Comparison of ENCODE assay signal across 15 cellular contexts in the genomic region with DNA sequence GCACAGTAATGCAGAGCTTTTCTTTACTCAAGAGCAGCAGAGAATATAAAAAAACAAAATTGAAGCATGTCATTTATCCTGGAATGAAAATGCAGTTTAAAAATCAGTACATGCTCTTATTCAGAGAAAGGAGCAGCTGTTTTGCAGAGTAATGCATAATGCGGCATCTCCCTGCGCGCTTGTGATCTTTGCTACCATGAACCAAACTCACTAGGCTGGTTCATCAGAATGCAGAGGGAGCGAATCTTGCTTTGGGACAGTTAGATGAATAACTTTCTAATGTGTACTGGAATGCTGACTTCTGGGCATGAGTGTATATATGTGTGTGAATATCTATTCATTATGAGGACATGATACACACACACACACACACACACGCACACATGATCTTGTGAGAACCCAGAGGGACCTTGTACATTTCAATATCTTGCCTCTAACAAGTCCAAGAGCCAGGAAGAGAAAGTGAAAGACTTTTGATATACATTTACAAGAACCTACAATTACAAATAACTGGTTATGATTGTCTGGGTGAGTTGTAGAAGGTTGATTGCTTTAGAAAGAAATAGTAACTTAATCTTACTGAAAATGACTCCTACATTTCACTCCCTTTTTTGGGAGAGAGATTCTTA. TPM values are rescaled to one million over a fixed set of nuclear protein-coding genes. Genes with fewer than 3 reads are reported as not detected.
A peak's percentile ranks its signal among the peaks of the same experiment; 100 is the strongest.
DNase-seq lines count a peak whose midpoint lies in the region; ATAC-seq and TF ChIP-seq lines count a peak whose summit lies in the region.
"Had no signal": no experiment of that assay in that cellular context is flagged by ENCODE, and none has a peak within 500 bp of the region (broad histone marks: within the 10 kb centered on the region; RNA-seq: fewer than 3 reads in every experiment).

No MANE protein-coding gene starts in this region.

- H3K4me3 ChIP-seq in BLaER1, result no peak overlapping the region
- H3K4me3 ChIP-seq in mesenchymal stem cell (ENCODE audit: insufficient read depth in 1 of 2, low read depth in 1 of 2, low read length in 2 of 2), result no peak overlapping the region
- H3K4me3 ChIP-seq in MM.1S (ENCODE audit: low read length), result no peak overlapping the region
- no peak overlapping the region for H3K4me3 ChIP-seq in BE2C (ENCODE audit: low read depth, low read length)
- H3K4me3 ChIP-seq: ascending aorta, neural progenitor cell had no signal

- intact Hi-C loops in activated CD4-positive, alpha-beta memory T cell treated with anti-CD3 and anti-CD28 coated beads for 36 hours (cut with micrococcal nuclease), result no loop called here

- no peak overlapping the region for H2AK5ac ChIP-seq in mesenchymal stem cell (ENCODE audit: low read length, severe bottlenecking)

- H3K4me1 ChIP-seq in BLaER1 (peaks cover 49% of the 10 kb centered on the region), mesenchymal stem cell (ENCODE audit: control insufficient read depth, insufficient read depth, low read depth, low read length) (peaks cover 5% of the 10 kb centered on the region), MM.1S (ENCODE audit: low read length) (no peaks in the 10 kb centered on the region), BE2C (no peaks in the 10 kb centered on the region)
- H3K4me1 ChIP-seq: neural progenitor cell had no signal

- no peaks in the 10 kb centered on the region for H3K79me2 ChIP-seq in MM.1S (ENCODE audit: low read length)

- POLR2A ChIA-PET in activated CD4-positive, alpha-beta memory T cell treated with anti-CD3 and anti-CD28 coated beads for 36 hours (lab: Charles Lee), result no interaction called here

- H3F3A ChIP-seq in MM.1S (ENCODE audit: insufficient read depth, low read length), result no peaks in the 10 kb centered on the region

- H3K36me3 ChIP-seq in BLaER1 (no peaks in the 10 kb centered on the region), mesenchymal stem cell (ENCODE audit: control insufficient read depth in 1 of 2, insufficient read depth in 2 of 2, low read depth in 1 of 2, low read length in 2 of 2) (peaks cover 4 to 57% of the 10 kb centered on the region in 2 experiments), MM.1S (replicated peaks; ENCODE audit: insufficient read depth, low read length) (no peaks in the 10 kb centered on the region), BE2C (no peaks in the 10 kb centered on the region)
- H3K36me3 ChIP-seq: ascending aorta, neural progenitor cell had no signal

- H3K9ac ChIP-seq in BLaER1 (peak overlapping the region; percentile 42; the same call in 1 of the 2 replicates), mesenchymal stem cell (ENCODE audit: low read length) (peak overlapping the region; percentile 37), MM.1S (ENCODE audit: low read length) (no peak overlapping the region)
- H3K9ac ChIP-seq: neural progenitor cell had no signal

- TF ChIP-seq CTCF in MM.1S (IDR thresholded peaks at IDR 0.05; ENCODE audit: low read length), result no peak
- no peak for TF ChIP-seq CTCF in BE2C (IDR thresholded peaks at IDR 0.05; ENCODE audit: low read depth, low read length)

- peaks cover 3% of the 10 kb centered on the region for H3K4me1 Mint-ChIP-seq in T-helper 2 cell treated with Interferon-gamma antibody and Interleukin-4, amounts not matched to agents 5 μg/mL and 100 μg/mL, for 36 hours (ENCODE audit: low read depth)
- H3K4me1 Mint-ChIP-seq in activated CD4-positive, alpha-beta memory T cell treated with anti-CD3 and anti-CD28 coated beads for 36 hours (ENCODE audit: low read depth), result peaks cover 8% of the 10 kb centered on the region

- no peak overlapping the region for H2BK120ac ChIP-seq in mesenchymal stem cell (ENCODE audit: low read depth, low read length)

- H3K27me3 Mint-ChIP-seq in T-helper 2 cell treated with Interferon-gamma antibody and Interleukin-4, amounts not matched to agents 5 μg/mL and 100 μg/mL, for 36 hours (ENCODE audit: low read depth), result peaks cover 12% of the 10 kb centered on the region
- H3K27me3 Mint-ChIP-seq in activated CD4-positive, alpha-beta memory T cell treated with anti-CD3 and anti-CD28 coated beads for 36 hours, result no peaks in the 10 kb centered on the region
- H3K27me3 Mint-ChIP-seq: stimulated activated naive CD8-positive, alpha-beta T cell treated with anti-CD3 and anti-CD28 coated beads, Interleukin-15, Interleukin-2, amounts not matched to agents 100 ng/mL and 50 ng/mL, for 24 hours had no signal

- H3K18ac ChIP-seq in mesenchymal stem cell (ENCODE audit: low read depth in 1 of 2, low read length in 2 of 2), result peak overlapping the region in 1 of 2 experiments; percentile 28

- H3K27me3 ChIP-seq in BLaER1, result no peaks in the 10 kb centered on the region
- H3K27me3 ChIP-seq in mesenchymal stem cell (ENCODE audit: control insufficient read depth in 1 of 2, insufficient read depth in 1 of 2, low read length in 2 of 2), result no peaks in the 10 kb centered on the region
- no peaks in the 10 kb centered on the region for H3K27me3 ChIP-seq in MM.1S (replicated peaks; ENCODE audit: insufficient read depth, low read length)
- H3K27me3 ChIP-seq in BE2C, result no peaks in the 10 kb centered on the region
- H3K27me3 ChIP-seq: ascending aorta, neural progenitor cell had no signal

- H2BK15ac ChIP-seq in mesenchymal stem cell (ENCODE audit: low read depth, poor library complexity, severe bottlenecking), result no peak overlapping the region

- peak; percentile 16 for ATAC-seq in GM19452 (IDR thresholded peaks at IDR 0.05; ENCODE audit: unreplicated experiment)
- no peak for ATAC-seq in activated CD4-positive, CD25-positive, alpha-beta regulatory T cell treated with anti-CD3 and anti-CD28 coated beads, Interleukin-2, amount 50 U/mL, for 24 hours

- H4K20me1 ChIP-seq in BLaER1 (no peaks in the 10 kb centered on the region), MM.1S (ENCODE audit: insufficient read depth, low read length) (no peaks in the 10 kb centered on the region)

- peak overlapping the region; percentile 16 for H3K4me3 Mint-ChIP-seq in T-helper 2 cell treated with Interferon-gamma antibody and Interleukin-4, amounts not matched to agents 5 μg/mL and 100 μg/mL, for 36 hours
- no peak overlapping the region for H3K4me3 Mint-ChIP-seq in activated CD4-positive, alpha-beta memory T cell treated with anti-CD3 and anti-CD28 coated beads for 36 hours
- H3K4me3 Mint-ChIP-seq: neural progenitor cell; stimulated activated naive CD8-positive, alpha-beta T cell treated with anti-CD3 and anti-CD28 coated beads, Interleukin-15, Interleukin-2, amounts not matched to agents 100 ng/mL and 50 ng/mL, for 24 hours had no signal

- H2BK12ac ChIP-seq in mesenchymal stem cell (ENCODE audit: low read length in 2 of 2), result no peak overlapping the region

- no peak overlapping the region for H2BK5ac ChIP-seq in mesenchymal stem cell (ENCODE audit: low read depth, low read length, poor library complexity, severe bottlenecking)

- H3K4me2 ChIP-seq in BLaER1 (peak overlapping the region; percentile 71), mesenchymal stem cell (ENCODE audit: low read length, poor library complexity, severe bottlenecking) (no peak overlapping the region), MM.1S (ENCODE audit: low read depth, low read length) (no peak overlapping the region)
- H3K4me2 ChIP-seq: neural progenitor cell had no signal

- no peak overlapping the region for H4K91ac ChIP-seq in mesenchymal stem cell (ENCODE audit: low read length)

- no peaks in the 10 kb centered on the region for H3K9me2 ChIP-seq in MM.1S (replicated peaks; ENCODE audit: insufficient read depth, low read length)

- H3K9me3 Mint-ChIP-seq in T-helper 2 cell treated with Interferon-gamma antibody and Interleukin-4, amounts not matched to agents 5 μg/mL and 100 μg/mL, for 36 hours, result no peaks in the 10 kb centered on the region
- H3K9me3 Mint-ChIP-seq in activated CD4-positive, alpha-beta memory T cell treated with anti-CD3 and anti-CD28 coated beads for 36 hours, result no peaks in the 10 kb centered on the region
- H3K9me3 Mint-ChIP-seq: CD8-positive, alpha-beta memory T cell; neural progenitor cell; stimulated activated naive CD8-positive, alpha-beta T cell treated with anti-CD3 and anti-CD28 coated beads, Interleukin-15, Interleukin-2, amounts not matched to agents 100 ng/mL and 50 ng/mL, for 24 hours had no signal

- H3K23ac ChIP-seq in mesenchymal stem cell (ENCODE audit: low read length in 2 of 2), result no peak overlapping the region

- H3K79me1 ChIP-seq in mesenchymal stem cell (replicated peaks; ENCODE audit: low read length, poor library complexity, severe bottlenecking), result no peaks in the 10 kb centered on the region

- H3K36me3 Mint-ChIP-seq in T-helper 2 cell treated with Interferon-gamma antibody and Interleukin-4, amounts not matched to agents 5 μg/mL and 100 μg/mL, for 36 hours (ENCODE audit: low read depth), result no peaks in the 10 kb centered on the region
- H3K36me3 Mint-ChIP-seq in activated CD4-positive, alpha-beta memory T cell treated with anti-CD3 and anti-CD28 coated beads for 36 hours, result no peaks in the 10 kb centered on the region
- H3K36me3 Mint-ChIP-seq: CD8-positive, alpha-beta memory T cell had no signal

- H3K9me3 ChIP-seq in BLaER1 (no peaks in the 10 kb centered on the region), mesenchymal stem cell (ENCODE audit: control insufficient read depth, low read length) (no peaks in the 10 kb centered on the region), MM.1S (replicated peaks; ENCODE audit: insufficient read depth, low read length) (no peaks in the 10 kb centered on the region), BE2C (no peaks in the 10 kb centered on the region)
- H3K9me3 ChIP-seq: ascending aorta had no signal

- CTCF ChIA-PET in activated CD4-positive, alpha-beta memory T cell treated with anti-CD3 and anti-CD28 coated beads for 36 hours (lab: Charles Lee), result no interaction called here

- no peak overlapping the region for H3K27ac Mint-ChIP-seq in T-helper 2 cell treated with Interferon-gamma antibody and Interleukin-4, amounts not matched to agents 5 μg/mL and 100 μg/mL, for 36 hours
- H3K27ac Mint-ChIP-seq in activated CD4-positive, alpha-beta memory T cell treated with anti-CD3 and anti-CD28 coated beads for 36 hours, result no peak overlapping the region
- H3K27ac Mint-ChIP-seq: CD8-positive, alpha-beta memory T cell; neural progenitor cell; stimulated activated naive CD8-positive, alpha-beta T cell treated with anti-CD3 and anti-CD28 coated beads, Interleukin-15, Interleukin-2, amounts not matched to agents 100 ng/mL and 50 ng/mL, for 24 hours had no signal

- no peak overlapping the region for H4K8ac ChIP-seq in mesenchymal stem cell (ENCODE audit: low read length)

- no peak overlapping the region for H3K4ac ChIP-seq in mesenchymal stem cell (ENCODE audit: low read depth in 1 of 2, low read length in 2 of 2)

- H3K14ac ChIP-seq in mesenchymal stem cell (ENCODE audit: low read length in 2 of 2), result no peak overlapping the region

- H2AFZ ChIP-seq in mesenchymal stem cell (ENCODE audit: low read depth, low read length), result no peak overlapping the region
- no peak overlapping the region for H2AFZ ChIP-seq in MM.1S (ENCODE audit: low read length)
- H2AFZ ChIP-seq: neural progenitor cell had no signal

- no peak for DNase-seq in T-helper 2 cell treated with Interferon-gamma antibody and Interleukin-4, amounts not matched to agents 5 μg/mL and 100 μg/mL, for 36 hours (ENCODE audit: low spot score)
- DNase-seq in mesenchymal stem cell (peak; percentile 53), MM.1S (no peak), BE2C (no peak)
- no peak for DNase-seq in activated CD4-positive, alpha-beta memory T cell treated with anti-CD3 and anti-CD28 coated beads for 36 hours
- DNase-seq: activated CD8-positive, alpha-beta memory T cell treated with anti-CD3 and anti-CD28 coated beads, Interleukin-2, amount 50 U/mL, for 48 hours; CD8-positive, alpha-beta memory T cell; DND-41; NCI-H2029 treated with DMSO at 0.1 percent for 48 hours had no signal

- H3K27ac ChIP-seq in BLaER1, result peak overlapping the region; percentile 54; the same call in 1 of the 2 replicates
- H3K27ac ChIP-seq in mesenchymal stem cell (ENCODE audit: low read length, poor library complexity, severe bottlenecking), result no peak overlapping the region
- no peak overlapping the region for H3K27ac ChIP-seq in MM.1S (ENCODE audit: low read length)
- H3K27ac ChIP-seq: ascending aorta, neural progenitor cell had no signal

- 99% methylated on average over 4 of the region's 5 CpGs for WGBS in mesenchymal stem cell

RNA-seq across cellular contexts. Expression of a gene that starts 54.1 kb away (rescaled TPM):
- polyA plus RNA-seq in mesenchymal stem cell (2013, experiment 1 of 2), result 11.3 TPM
- 11.3 TPM for polyA plus RNA-seq in mesenchymal stem cell (2013, experiment 2 of 2)
- total RNA-seq in activated CD4-positive, alpha-beta memory T cell treated with anti-CD3 and anti-CD28 coated beads for 36 hours, result 10 to 100 TPM; 54.0 to 57.9 TPM
- polyA plus RNA-seq in BE2C (2012; ENCODE audit: insufficient read depth, insufficient read length, low read depth), result 29.8 TPM
